25 cellular contexts compared by ENCODE assay signal in genomic region chr3:24405057-24405456, GRCh38.
"Had no signal": no experiment of that assay in that cellular context is flagged by ENCODE, and none has a peak within 500 bp of the region (broad histone marks: within the 10 kb centered on the region; RNA-seq: fewer than 3 reads in every experiment).

No MANE protein-coding gene starts in this region.

- H3K27me3 ChIP-seq: colonic mucosa, Peyer's patch had no signal

- H3K4me3 ChIP-seq: colonic mucosa, Peyer's patch had no signal

- H3K36me3 ChIP-seq: colonic mucosa, Peyer's patch had no signal

- H3K27ac ChIP-seq: colonic mucosa, Peyer's patch had no signal

- ATAC-seq: activated CD4-positive, alpha-beta T cell treated with anti-CD3 and anti-CD28 coated beads for 36 hours; T-helper 17 cell had no signal

- H3K9me3 ChIP-seq: colonic mucosa, Peyer's patch had no signal

- DNase-seq: activated CD4-positive, alpha-beta memory T cell treated with anti-CD3 and anti-CD28 coated beads, Interleukin-2, amount 10 ng/mL, durations not matched to agents 7 days and 5 days; activated CD4-positive, alpha-beta T cell treated with anti-CD3 and anti-CD28 coated beads for 36 hours; activated CD4-positive, alpha-beta T cell treated with anti-CD3 and anti-CD28 coated beads, Interleukin-2, amount 50 U/mL, for 1 hour; activated CD4-positive, CD25-positive, alpha-beta regulatory T cell; activated gamma-delta T cell treated with Interleukin-2 at 50 U/mL for 16 hours; activated naive CD4-positive, alpha-beta T cell treated with anti-CD3 and anti-CD28 coated beads, Interleukin-2, amount 10 ng/mL, durations not matched to agents 7 days and 5 days; activated naive CD8-positive, alpha-beta T cell treated with anti-CD3 and anti-CD28 coated beads for 36 hours; activated T-cell treated with anti-CD3 and anti-CD28 coated beads for 4 hours; activated T-cell treated with anti-CD3 and anti-CD28 coated beads, Interleukin-2, amount 50 U/mL, for 48 hours; colonic mucosa; MV-4-11; NCI-H1092 treated with DMSO at 0.1 percent for 48 hours; NCI-H1417 treated with DMSO at 0.1 percent for 48 hours; NCI-H1694; NCI-H2029; NCI-H2107; NCI-H2171 treated with DMSO at 0.1 percent for 48 hours; NCI-H226; NCI-H526; NCI-H774; OCI-M1; Peyer's patch; SHP77; T-helper 17 cell; T-helper 9 cell had no signal
